In genomic region chr4:30842142-30842541, GRCh38 we compare ENCODE assay signal across 23 cellular contexts.
"Had no signal": no experiment of that assay in that cellular context is flagged by ENCODE, and none has a peak within 500 bp of the region (broad histone marks: within the 10 kb centered on the region; RNA-seq: fewer than 3 reads in every experiment).

No MANE protein-coding gene starts in this region.

- H3K9me3 ChIP-seq: colonic mucosa, esophagus muscularis mucosa, heart right ventricle, left lung, lower lobe of right lung had no signal

- H3K27me3 ChIP-seq: colonic mucosa, esophagus muscularis mucosa, foreskin keratinocyte, heart right ventricle, left lung had no signal

- H3K27ac ChIP-seq: colonic mucosa, epithelial cell of prostate, esophagus muscularis mucosa, foreskin keratinocyte, heart right ventricle, left lung, lower lobe of right lung had no signal

- ATAC-seq: effector memory CD8-positive, alpha-beta T cell; foreskin keratinocyte; heart right ventricle; left cardiac atrium; left lung; left ventricle myocardium superior; lower lobe of right lung; naive thymus-derived CD4-positive, alpha-beta T cell had no signal

- H3K4me1 ChIP-seq: colonic mucosa, foreskin keratinocyte, left lung, lower lobe of right lung had no signal

- H3K4me3 ChIP-seq: colonic mucosa, esophagus muscularis mucosa, heart right ventricle, left lung, lower lobe of right lung had no signal

- DNase-seq: colonic mucosa; cortex of kidney; effector CD8-positive, alpha-beta T cell; effector memory CD8-positive, alpha-beta T cell; endodermal cell; erythroblast; foreskin keratinocyte; glutamatergic neuron; head of caudate nucleus; heart right ventricle; hippocampal formation; left cardiac atrium; left lung; left ventricle myocardium superior; lower lobe of right lung; mesenchymal stem cell; naive thymus-derived CD4-positive, alpha-beta T cell had no signal

- FAIRE-seq: endometrium, frontal cortex, islet of Langerhans, keratinocyte had no signal

- H3K36me3 ChIP-seq: colonic mucosa, esophagus muscularis mucosa, heart right ventricle, left lung, lower lobe of right lung had no signal
